ENCODE assay signal across 8 cellular contexts in the genomic region with DNA sequence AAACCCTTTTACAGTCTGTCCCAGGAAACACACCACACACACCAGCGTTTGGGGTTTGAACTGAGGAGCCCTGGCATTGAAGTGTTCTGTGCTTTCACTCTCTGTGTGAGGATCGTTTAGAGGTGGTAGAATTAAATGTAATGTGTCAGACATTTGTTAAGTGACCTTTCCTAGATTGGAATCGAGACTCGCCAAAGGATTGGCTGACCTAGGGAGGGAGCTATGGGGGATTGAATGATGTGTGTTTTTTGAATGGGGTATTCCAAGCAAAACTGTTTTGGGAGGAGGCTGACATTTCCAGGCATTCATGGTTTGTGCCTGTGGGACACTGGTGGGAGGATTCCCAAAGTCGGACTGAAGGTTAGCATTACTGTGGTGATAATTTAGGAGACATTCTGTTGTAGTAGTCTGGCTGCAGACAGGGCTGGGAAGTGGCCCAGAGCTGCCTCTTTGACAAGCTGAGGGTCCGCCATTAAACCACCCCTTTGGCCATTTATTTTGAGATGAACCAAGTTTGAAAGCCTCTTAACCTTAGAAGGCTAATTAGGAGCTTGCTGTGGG. TPM values are rescaled to one million over a fixed set of nuclear protein-coding genes. Genes with fewer than 3 reads are reported as not detected.
DNase-seq lines count a peak whose midpoint lies in the region; ATAC-seq and TF ChIP-seq lines count a peak whose summit lies in the region.

No MANE protein-coding gene starts in this region.

- ATAC-seq in left cardiac atrium: peak; percentile 4 to 28

- WGBS in H9 (ENCODE audit: extremely low coverage, insufficient read length, low lambda C conversion rate): no CpG with 5 or more reads among the region's 6 CpGs
- WGBS in sigmoid colon, 2 donors: 38 to 62% methylated on average over 6 of the region's 6 CpGs

- H3K23me2 ChIP-seq in H9 (ENCODE audit: insufficient read length, low read depth, low read length, poor library complexity, severe bottlenecking): peaks cover 12% of the 10 kb centered on the region

- H3K27me3 Mint-ChIP-seq in H9 (ENCODE audit: low read depth): peaks cover 18% of the 10 kb centered on the region
- H3K27me3 Mint-ChIP-seq in activated naive CD8-positive, alpha-beta T cell: peaks cover 2% of the 10 kb centered on the region

- TF ChIP-seq EP300 in sigmoid colon (IDR thresholded peaks at IDR 0.05): no peak

- TF ChIP-seq CTCF in H9 (conservative IDR thresholded peaks at IDR 0.05) (no peak), sigmoid colon (IDR thresholded peaks at IDR 0.05) (no peak)

- H3K56ac ChIP-seq in H9 (ENCODE audit: insufficient read length, low read depth, low read length): no peak overlapping the region

- peak overlapping the region; percentile 91 for H3K4me2 ChIP-seq in H9 (ENCODE audit: insufficient read depth, insufficient read length, low read length)

- H2BK12ac ChIP-seq in H9 (ENCODE audit: insufficient read length, low read depth, low read length): no peak overlapping the region

- no peak overlapping the region for H4K91ac ChIP-seq in H9 (ENCODE audit: insufficient read length, low read depth, low read length)

- H3K18ac ChIP-seq in H9 (ENCODE audit: insufficient read length, low read depth, low read length): no peak overlapping the region

- no peaks in the 10 kb centered on the region for H3K9me3 ChIP-seq in H9 (ENCODE audit: control insufficient read depth, low read depth, low read length)
- H3K9me3 ChIP-seq in sigmoid colon: peaks cover 0 to 6% (median 0%) of the 10 kb centered on the region in 4 donors

- no peak overlapping the region for H2BK5ac ChIP-seq in H9 (ENCODE audit: insufficient read length, low read length)

- no peak for TF ChIP-seq POLR2A in sigmoid colon (IDR thresholded peaks at IDR 0.05)

- no peak overlapping the region for H2BK120ac ChIP-seq in H9 (ENCODE audit: low read depth, low read length, poor library complexity, severe bottlenecking)

- H3K9ac ChIP-seq in H9 (ENCODE audit: extremely low read depth, insufficient read length, low read length): no peak overlapping the region

- H3K27ac ChIP-seq in H9 (ENCODE audit: insufficient read length, low read depth, low read length) (no peak overlapping the region), sigmoid colon (peak overlapping the region; percentile 1 to 68 (median 56))

- no peaks in the 10 kb centered on the region for H3K36me3 ChIP-seq in sigmoid colon

- no peak overlapping the region for H3T11ph ChIP-seq in H9 (ENCODE audit: low read length)

- H3K4me3 ChIP-seq in sigmoid colon: peak overlapping the region in 2 of 4 donors; percentile 61 to 73

- no peak overlapping the region for H3K23ac ChIP-seq in H9 (ENCODE audit: insufficient read length, low read depth, low read length)

- H4K8ac ChIP-seq in H9 (replicated peaks; ENCODE audit: insufficient read length, low read depth, low read length): no peak overlapping the region

- intact Hi-C loops in left cardiac atrium (cut with DNase I) (loop anchor here in 1 of 2 donors (10.0 kb wide), 1 partner anchor 128 kb away; no protein-coding TSS in a partner anchor), sigmoid colon (cut with DNase I) (no loop called here)

- H3K4ac ChIP-seq in H9 (ENCODE audit: low read depth, low read length): no peak overlapping the region

- DNase-seq in H9 (no peak), left cardiac atrium (no peak), sigmoid colon (no peak), occipital lobe (lab: John Stamatoyannopoulos, UW) (no peak), T1000 (lab: John Stamatoyannopoulos, UW) (no peak), NCI-H748 (lab: John Stamatoyannopoulos, UW; ENCODE audit: unreplicated experiment) (no peak), DMS79 (lab: John Stamatoyannopoulos, UW) (no peak)

- H3K27ac Mint-ChIP-seq in H9: peak overlapping the region in 1 of 3 experiments; percentile 9; a peak in 1 of 7 replicates
- H3K27ac Mint-ChIP-seq in activated naive CD8-positive, alpha-beta T cell: no peak overlapping the region

- no peak overlapping the region for H2AFZ ChIP-seq in H9 (ENCODE audit: low read length)

- H3K4me3 Mint-ChIP-seq in H9: peak overlapping the region; percentile 83 to 85
- peak overlapping the region; percentile 28 for H3K4me3 Mint-ChIP-seq in activated naive CD8-positive, alpha-beta T cell

- no peak overlapping the region for H2AK5ac ChIP-seq in H9 (ENCODE audit: insufficient read length, low read length)

- H3K4me1 Mint-ChIP-seq in H9: peaks cover 50 to 56% of the 10 kb centered on the region in 2 experiments
- H3K4me1 Mint-ChIP-seq in activated naive CD8-positive, alpha-beta T cell (ENCODE audit: low read depth): peaks cover 19% of the 10 kb centered on the region

- no peaks in the 10 kb centered on the region; a peak in 1 of 5 replicates for H3K9me3 Mint-ChIP-seq in H9
- H3K9me3 Mint-ChIP-seq in activated naive CD8-positive, alpha-beta T cell (ENCODE audit: low read depth): no peaks in the 10 kb centered on the region

- H3K27me3 ChIP-seq in H9 (ENCODE audit: insufficient read depth, low read length) (no peaks in the 10 kb centered on the region), sigmoid colon (peaks cover 0 to 22% (median 0%) of the 10 kb centered on the region in 3 donors)

- H3K14ac ChIP-seq in H9 (ENCODE audit: insufficient read depth, low read length): no peak overlapping the region

- H2BK20ac ChIP-seq in H9 (ENCODE audit: low read depth, low read length, poor library complexity, severe bottlenecking): no peak overlapping the region

- no peaks in the 10 kb centered on the region for H4K20me1 ChIP-seq in H9 (ENCODE audit: control insufficient read depth, insufficient read depth, insufficient read length)

- H3K79me1 ChIP-seq in H9 (ENCODE audit: insufficient read depth, low read depth, low read length, poor library complexity, severe bottlenecking): peaks cover 9% of the 10 kb centered on the region

- H3K36me3 Mint-ChIP-seq in H9 (ENCODE audit: insufficient read depth in 1 of 3, low read depth in 3 of 3): peaks cover 0 to 1% (median 0%) of the 10 kb centered on the region in 3 experiments; a peak in 2 of 7 replicates
- H3K36me3 Mint-ChIP-seq in activated naive CD8-positive, alpha-beta T cell: no peaks in the 10 kb centered on the region

- no peak overlapping the region for H2BK15ac ChIP-seq in H9 (ENCODE audit: low read depth, low read length)

- H3K79me2 ChIP-seq in H9 (ENCODE audit: insufficient read depth, low read length): peaks cover 37% of the 10 kb centered on the region; the same call in 1 of the 2 replicates

- H4K5ac ChIP-seq in H9 (ENCODE audit: insufficient read length, low read depth, low read length): no peak overlapping the region

- H3K4me1 ChIP-seq in H9 (ENCODE audit: insufficient read depth, low read length) (peaks cover 27% of the 10 kb centered on the region; the same call in 1 of the 2 replicates), sigmoid colon (peaks cover 0 to 17% (median 10%) of the 10 kb centered on the region in 4 donors)

RNA-seq across cellular contexts. Expression of a gene that starts 1.7 kb away (rescaled TPM):
- total RNA-seq in H9 (2021) (43.2 and 51.4 TPM in 2 replicates), left cardiac atrium (10 to 100 TPM; 18.6 to 26.3 TPM), sigmoid colon (10 to 100 TPM in 1 of 4 donors, 1 to 10 TPM in 3; 6.2 to 16.3 (median 9.5) TPM), occipital lobe (49.4 TPM)
- 10 to 100 TPM; 13.8 to 37.1 (median 14.8) TPM for polyA plus RNA-seq in sigmoid colon
